Comparison of ENCODE assay signal across 1 cellular context in genomic region chr20:24291066-24291465, GRCh38.
TF ChIP-seq lines count a peak whose summit lies in the region.

No MANE protein-coding gene starts in this region.

TF ChIP-seq in SK-N-SH, 30 proteins besides CTCF, POLR2A, EP300 and RAD21:
- TF ChIP-seq CHD2 (IDR thresholded peaks at IDR 0.05; ENCODE audit: low read length, partially characterized antibody) = no peak
- no peak for TF ChIP-seq GABPA (IDR thresholded peaks at IDR 0.05; ENCODE audit: low read depth)
- no peak for TF ChIP-seq MAX (IDR thresholded peaks at IDR 0.05; ENCODE audit: low read depth)
- TF ChIP-seq REST (IDR thresholded peaks at IDR 0.05; ENCODE audit: low read depth, low read length) = no peak
- no peak for TF ChIP-seq TEAD4 (IDR thresholded peaks at IDR 0.05; ENCODE audit: borderline replicate concordance, insufficient read depth)
- TF ChIP-seq FOXM1 (IDR thresholded peaks at IDR 0.05; ENCODE audit: low read depth) = no peak
- TF ChIP-seq RXRA (IDR thresholded peaks at IDR 0.05; ENCODE audit: borderline replicate concordance, low read depth) = no peak
- TF ChIP-seq GATA2 (CRISPR knock-in tag; IDR thresholded peaks at IDR 0.05) = no peak
- TF ChIP-seq MXI1 (IDR thresholded peaks at IDR 0.05; ENCODE audit: low read depth, low read length) = no peak
- TF ChIP-seq SMC3 (IDR thresholded peaks at IDR 0.05; ENCODE audit: low read depth, low read length) = no peak
- no peak for TF ChIP-seq USF1 (IDR thresholded peaks at IDR 0.05; ENCODE audit: borderline replicate concordance, low read depth)
- no peak for TF ChIP-seq JUND (IDR thresholded peaks at IDR 0.05)
- TF ChIP-seq IRF3 (IDR thresholded peaks at IDR 0.05; ENCODE audit: low read depth, low read length) = no peak
